Comparison of ENCODE assay signal across 8 cellular contexts in genomic region chr1:45864124-45864721, GRCh38.
DNase-seq lines count a peak whose midpoint lies in the region; ATAC-seq and TF ChIP-seq lines count a peak whose summit lies in the region.

No MANE protein-coding gene starts in this region.

- in situ Hi-C loops in mammary epithelial cell (cut with MboI; ENCODE audit: low sequenced_read_pairs in 2 of 2), result no loop called here

- CTCF ChIA-PET in mammary epithelial cell (lab: Charles Lee; ENCODE audit: low non-redundant PET), result interaction anchor here (0.7 kb wide), 1 partner anchor 193 kb away, joined by 3 read pairs; no protein-coding TSS in a partner anchor

- peaks cover 45% of the 10 kb centered on the region for H3K79me2 ChIP-seq in mammary epithelial cell (ENCODE audit: insufficient read depth, low read length)

- H3K9ac ChIP-seq in mammary epithelial cell (ENCODE audit: insufficient read depth, low read length), result no peak overlapping the region

- peak overlapping the region; percentile 92 for H3K4me2 ChIP-seq in mammary epithelial cell (ENCODE audit: insufficient read depth, low read depth, low read length)

- H3K4me1 Mint-ChIP-seq in nephron, result peaks cover 63% of the 10 kb centered on the region

- no peaks in the 10 kb centered on the region for H3K36me3 ChIP-seq in mammary epithelial cell (ENCODE audit: insufficient read depth, low read length)

- no peaks in the 10 kb centered on the region for H3K27me3 Mint-ChIP-seq in nephron (ENCODE audit: low read depth)

- H3K27me3 ChIP-seq in mammary epithelial cell (ENCODE audit: insufficient read depth, low read length), result no peaks in the 10 kb centered on the region

- no peak for ATAC-seq in HG03159 (IDR thresholded peaks at IDR 0.05; ENCODE audit: unreplicated experiment)

- H3K4me3 Mint-ChIP-seq in nephron, result peak overlapping the region; percentile 52 to 83 (median 71)

- H3K27ac ChIP-seq in mammary epithelial cell (ENCODE audit: insufficient read depth, low read depth, low read length), result no peak overlapping the region

- no TSS peak for BruUV-seq in mammary epithelial cell (replicated peaks; lab: Mats Ljungman, UMichigan)

- TF ChIP-seq CTCF in mammary epithelial cell (conservative IDR thresholded peaks at IDR 0.05 in 1 of 2, IDR thresholded peaks at IDR 0.05 in 1 of 2; ENCODE audit: extremely low read depth in 1 of 2, insufficient read depth in 1 of 2, low read depth in 1 of 2, low read length in 2 of 2) (no peak), nephron (IDR thresholded peaks at IDR 0.05; ENCODE audit: unreplicated experiment in 3 of 3) (no peak)

- no peaks in the 10 kb centered on the region for H3K9me3 Mint-ChIP-seq in nephron

- intact Hi-C loops in mammary epithelial cell (cut with micrococcal nuclease), result no loop called here

- no peaks in the 10 kb centered on the region for H3K9me3 ChIP-seq in mammary epithelial cell (replicated peaks; ENCODE audit: insufficient read depth, low read length)

- H3K36me3 Mint-ChIP-seq in nephron (ENCODE audit: low read depth), result peaks cover 2% of the 10 kb centered on the region

- peak overlapping the region; percentile 30 to 42 (median 41) for H3K4me3 ChIP-seq in mammary epithelial cell (replicated peaks in 1 of 3; ENCODE audit: insufficient read depth in 1 of 3, low read depth in 2 of 3, low read length in 3 of 3)

- H3K27ac Mint-ChIP-seq in nephron, result peak overlapping the region; percentile 42 to 78 (median 76)

- DNase-seq in AG20443 (ENCODE audit: low spot score) (peak; percentile 7), NCI-H1092 (lab: John Stamatoyannopoulos, UW) (peak; percentile 39), mammary epithelial cell (peak; percentile 16), NCI-H226 (no peak)
- no peak for DNase-seq in stimulated activated naive CD4-positive, alpha-beta T cell (lab: John Stamatoyannopoulos, UW)
- DNase-seq in activated CD4-positive, alpha-beta T cell treated with anti-CD3 and anti-CD28 coated beads, Interleukin-2, amount 50 U/mL, for 48 hours, result no peak

- WGBS in mammary epithelial cell (ENCODE audit: low coverage, missing lambda C conversion rate), result 7% methylated on average over 10 of the region's 10 CpGs

- peaks cover 5% of the 10 kb centered on the region for H3K4me1 ChIP-seq in mammary epithelial cell (ENCODE audit: insufficient read depth, low read length)

- peak overlapping the region; percentile 80 for H2AFZ ChIP-seq in mammary epithelial cell (ENCODE audit: low read depth, low read length)

- dilution Hi-C loops in mammary epithelial cell (cut with HindIII; ENCODE audit: low sequenced_read_pairs), result no loop called here

- H4K20me1 ChIP-seq in mammary epithelial cell (ENCODE audit: insufficient read depth, low read length), result no peaks in the 10 kb centered on the region

Comparison
In these comparisons a context has a peak if more than half of its experiments do, and no peak if none do; other contexts are left out.
1. DNase-seq: peak in AG20443 (single experiment), NCI-H1092 (single experiment) and mammary epithelial cell (single experiment); none in NCI-H226 (single experiment), stimulated activated naive CD4-positive, alpha-beta T cell (0 of 6) and activated CD4-positive, alpha-beta T cell treated with anti-CD3 and anti-CD28 coated beads, Interleukin-2, amount 50 U/mL, for 48 hours (0 of 2).